In the genomic region with DNA sequence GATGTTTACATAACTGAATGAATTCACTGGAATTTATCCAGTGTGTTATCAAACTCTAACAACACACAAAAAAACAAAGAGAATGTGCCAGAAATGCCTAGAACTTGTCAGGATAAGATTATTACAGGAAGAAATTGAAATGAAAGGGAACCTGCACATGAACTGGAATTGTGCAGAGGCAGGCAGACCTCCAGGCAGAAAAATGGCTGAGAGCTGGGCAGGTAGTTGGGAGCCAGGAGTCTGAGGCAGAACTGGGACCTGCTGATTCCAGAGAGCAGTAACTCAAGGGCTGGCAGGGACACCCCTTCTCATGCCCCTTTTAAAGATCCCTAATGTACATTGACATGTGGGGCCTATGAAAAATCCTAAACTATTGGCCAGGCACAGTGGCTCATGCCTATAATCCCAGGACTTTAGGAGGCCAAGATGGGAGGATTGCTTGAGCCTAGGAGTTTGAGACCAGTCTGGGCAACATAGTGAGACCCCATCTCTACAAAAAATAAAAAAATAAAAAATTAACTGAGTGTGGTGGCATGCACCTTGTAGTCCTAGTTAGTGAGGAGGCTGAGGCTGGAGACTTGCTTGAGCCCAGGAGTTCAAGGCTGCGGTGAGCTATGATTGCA, we compare ENCODE assay signal across 9 cellular contexts. TPM values are rescaled to one million over a fixed set of nuclear protein-coding genes. Genes with fewer than 3 reads are reported as not detected.
DNase-seq lines count a peak whose midpoint lies in the region; ATAC-seq and TF ChIP-seq lines count a peak whose summit lies in the region.
"Had no signal": no experiment of that assay in that cellular context is flagged by ENCODE, and none has a peak within 500 bp of the region (broad histone marks: within the 10 kb centered on the region; RNA-seq: fewer than 3 reads in every experiment).

No MANE protein-coding gene starts in this region.

- DNase-seq in A172 (ENCODE audit: low spot score) (peak; percentile 6), mammary epithelial cell (no peak), NCI-H1048 (lab: John Stamatoyannopoulos, UW) (no peak)

- H3K27me3 ChIP-seq in HUES64 (ENCODE audit: insufficient read depth, low read length) (no peaks in the 10 kb centered on the region), mammary epithelial cell (ENCODE audit: insufficient read depth, low read length) (no peaks in the 10 kb centered on the region), mucosa of stomach (ENCODE audit: control insufficient read depth, insufficient read depth, low read length) (no peaks in the 10 kb centered on the region)

- intact Hi-C loops in mammary epithelial cell (cut with micrococcal nuclease): loop anchor here (1.0 to 5.0 kb wide), 2 partner anchors 107 to 192 kb away; a partner anchor contains a TSS

- in situ Hi-C loops in mammary epithelial cell (cut with MboI; ENCODE audit: low sequenced_read_pairs in 2 of 2): loop anchor here in 1 of 2 donors (25.0 kb wide), 2 partner anchors 192 to 392 kb away; a partner anchor contains a TSS

- 94% methylated on average over 1 of the region's 1 CpG for WGBS in HUES64
- WGBS in mammary epithelial cell (ENCODE audit: low coverage, missing lambda C conversion rate): 100% methylated on average over 1 of the region's 1 CpG

- dilution Hi-C loops in mammary epithelial cell (cut with HindIII; ENCODE audit: low sequenced_read_pairs): no loop called here

- no peak for TF ChIP-seq CTCF in mammary epithelial cell (conservative IDR thresholded peaks at IDR 0.05 in 1 of 2, IDR thresholded peaks at IDR 0.05 in 1 of 2; ENCODE audit: extremely low read depth in 1 of 2, insufficient read depth in 1 of 2, low read depth in 1 of 2, low read length in 2 of 2)

- no peak overlapping the region for H3K27ac ChIP-seq in HUES64 (ENCODE audit: low read depth, low read length)
- H3K27ac ChIP-seq in mammary epithelial cell (ENCODE audit: insufficient read depth, low read depth, low read length): peak overlapping the region; percentile 57

- peak overlapping the region; percentile 52 for H3K4me3 ChIP-seq in HUES64 (ENCODE audit: low read length)
- peak overlapping the region; percentile 53 to 64 (median 59) for H3K4me3 ChIP-seq in mammary epithelial cell (replicated peaks in 1 of 3; ENCODE audit: insufficient read depth in 1 of 3, low read depth in 2 of 3, low read length in 3 of 3)
- peak overlapping the region; percentile 69 for H3K4me3 ChIP-seq in mucosa of stomach (ENCODE audit: low read length)

- H3K9ac ChIP-seq in HUES64 (ENCODE audit: low read depth, low read length) (no peak overlapping the region; the same call in 1 of the 2 replicates), mammary epithelial cell (ENCODE audit: insufficient read depth, low read length) (no peak overlapping the region), mucosa of stomach (ENCODE audit: low read length) (peak overlapping the region; percentile 77)

- H3K79me2 ChIP-seq in mammary epithelial cell (ENCODE audit: insufficient read depth, low read length): peaks cover 11% of the 10 kb centered on the region

- ATAC-seq in GM21515 (IDR thresholded peaks at IDR 0.05; ENCODE audit: unreplicated experiment) (no peak), HG03196 (IDR thresholded peaks at IDR 0.05; ENCODE audit: unreplicated experiment) (no peak), GM21529 (IDR thresholded peaks at IDR 0.05; ENCODE audit: unreplicated experiment) (no peak)

- H3K4me2 ChIP-seq in mammary epithelial cell (ENCODE audit: insufficient read depth, low read depth, low read length): peak overlapping the region; percentile 77

- CTCF ChIA-PET in mammary epithelial cell (lab: Charles Lee; ENCODE audit: low non-redundant PET): interaction anchor here (0.6 kb wide), 1 partner anchor 374 kb away, joined by 3 read pairs; no protein-coding TSS in a partner anchor

- H2AFZ ChIP-seq in mammary epithelial cell (ENCODE audit: low read depth, low read length): peak overlapping the region; percentile 90

- H3K9me3 ChIP-seq in HUES64 (ENCODE audit: insufficient read depth, low read depth, low read length): no peaks in the 10 kb centered on the region
- no peaks in the 10 kb centered on the region for H3K9me3 ChIP-seq in mammary epithelial cell (replicated peaks; ENCODE audit: insufficient read depth, low read length)
- H3K9me3 ChIP-seq in mucosa of stomach (ENCODE audit: control insufficient read depth, low read length): no peaks in the 10 kb centered on the region

- H4K20me1 ChIP-seq in mammary epithelial cell (ENCODE audit: insufficient read depth, low read length): no peaks in the 10 kb centered on the region

- H3K36me3 ChIP-seq in HUES64 (ENCODE audit: insufficient read depth, low read length) (no peaks in the 10 kb centered on the region), mammary epithelial cell (ENCODE audit: insufficient read depth, low read length) (no peaks in the 10 kb centered on the region), mucosa of stomach (ENCODE audit: control insufficient read depth, insufficient read depth, low read length) (no peaks in the 10 kb centered on the region)

- BruUV-seq in mammary epithelial cell (replicated peaks; lab: Mats Ljungman, UMichigan): no TSS peak

- H3K4me1 ChIP-seq in HUES64 (ENCODE audit: insufficient read depth, low read length) (peaks cover 4% of the 10 kb centered on the region; the same call in 1 of the 2 replicates), mammary epithelial cell (ENCODE audit: insufficient read depth, low read length) (peaks cover 21% of the 10 kb centered on the region), mucosa of stomach (ENCODE audit: control insufficient read depth, insufficient read depth, low read length) (peaks cover 14% of the 10 kb centered on the region)

RNA-seq across cellular contexts. Expression of a gene that starts 0.7 kb away (rescaled TPM):
- 18.9 and 22.6 TPM in 2 replicates for total RNA-seq in A172 (2014; rRNA removed; shearing (Covaris generic))
- polyA plus RNA-seq in HUES64 (2013, experiment 1 of 2): 5.5 TPM
- 4.9 TPM for polyA plus RNA-seq in HUES64 (2013, experiment 2 of 2)
- 10 to 100 TPM; 11.2 to 12.9 TPM for total RNA-seq in mammary epithelial cell
- 11.2 TPM for polyA plus RNA-seq in mammary epithelial cell
- 27.5 TPM for polyA minus RNA-seq in mammary epithelial cell

RNA-seq across cellular contexts. Expression of a gene that starts 5.1 kb away (rescaled TPM):
- 0.65 and 1.6 TPM in 2 replicates for total RNA-seq in A172 (2014; rRNA removed; shearing (Covaris generic))
- polyA plus RNA-seq in HUES64 (2013, experiment 1 of 2): 1.0 TPM
- 0.89 TPM for polyA plus RNA-seq in HUES64 (2013, experiment 2 of 2)
- total RNA-seq in mammary epithelial cell: 1 to 10 TPM in 1 of 2 donors, not detected in 1; 1.9 TPM
- polyA plus RNA-seq in mammary epithelial cell: 0.66 TPM
- not detected for polyA minus RNA-seq in mammary epithelial cell
- total RNA-seq: pulmonary artery endothelial cell had no signal
